24 cellular contexts compared by ENCODE assay signal in genomic region chr22:20877715-20878114, GRCh38.
"Had no signal": no experiment of that assay in that cellular context is flagged by ENCODE, and none has a peak within 500 bp of the region (broad histone marks: within the 10 kb centered on the region; RNA-seq: fewer than 3 reads in every experiment).

No MANE protein-coding gene starts in this region.

- H3K9me3 ChIP-seq: neutrophil, pancreas, psoas muscle, right lobe of liver, sigmoid colon, thoracic aorta, thyroid gland, tibial nerve, upper lobe of left lung, vagina had no signal

- H3K4me1 ChIP-seq: pancreas, psoas muscle, sigmoid colon, thyroid gland, tibial nerve, upper lobe of left lung, vagina had no signal

- H3K27ac ChIP-seq: neutrophil, pancreas, psoas muscle, right lobe of liver, sigmoid colon, thoracic aorta, thyroid gland, tibial nerve, upper lobe of left lung, vagina had no signal

- H3K27me3 ChIP-seq: neutrophil, pancreas, right lobe of liver, sigmoid colon, thyroid gland, tibial nerve, upper lobe of left lung, vagina had no signal

- DNase-seq: naive thymus-derived CD8-positive, alpha-beta T cell; nephron progenitor cell; nucleus accumbens; pancreas; psoas muscle; right cardiac atrium; right lobe of liver; sigmoid colon; small intestine; stimulated activated CD4-positive, alpha-beta T cell treated with anti-CD3 and anti-CD28 coated beads, Interleukin-1b, Interleukin-23, amount 100 ng/mL, for 48 hours; stimulated activated CD4-positive, alpha-beta T cell treated with anti-CD3 and anti-CD28 coated beads, Interleukin-4, amount 100 ng/mL, for 1 hour; stimulated activated CD4-positive, alpha-beta T cell treated with anti-CD3 and anti-CD28 coated beads, Interleukin-4, amount 100 ng/mL, for 4 hours; stimulated activated CD8-positive, alpha-beta memory T cell treated with anti-CD3 and anti-CD28 coated beads, Interleukin-4, amount 100 ng/mL, for 48 hours; stimulated activated naive CD4-positive, alpha-beta T cell; stimulated activated naive CD8-positive, alpha-beta T cell treated with anti-CD3 and anti-CD28 coated beads, Interleukin-15, amount 100 ng/mL, for 72 hours; stimulated activated naive CD8-positive, alpha-beta T cell treated with anti-CD3 and anti-CD28 coated beads, Interleukin-15, Interleukin-2, amounts not matched to agents 100 U/mL and 50 U/mL, for 24 hours; substantia nigra; thyroid gland; trophoblast cell; upper lobe of left lung had no signal

- H3K4me3 ChIP-seq: pancreas, psoas muscle, right lobe of liver, sigmoid colon, thoracic aorta, thyroid gland, tibial nerve, upper lobe of left lung, vagina had no signal
